Comparison of ENCODE assay signal across 14 cellular contexts in genomic region chr3:25573386-25574171, GRCh38.
DNase-seq lines count a peak whose midpoint lies in the region; ATAC-seq and TF ChIP-seq lines count a peak whose summit lies in the region.
"Had no signal": no experiment of that assay in that cellular context is flagged by ENCODE, and none has a peak within 500 bp of the region (broad histone marks: within the 10 kb centered on the region; RNA-seq: fewer than 3 reads in every experiment).

No MANE protein-coding gene starts in this region.

- ATAC-seq in GM19035 (IDR thresholded peaks at IDR 0.05; ENCODE audit: unreplicated experiment): no peak
- ATAC-seq: naive thymus-derived CD8-positive, alpha-beta T cell; stimulated activated naive CD8-positive, alpha-beta T cell treated with anti-CD3 and anti-CD28 coated beads, Interleukin-15, Interleukin-2, amounts not matched to agents 100 U/mL and 50 U/mL, for 24 hours had no signal

- H3K27ac ChIP-seq in skeletal muscle tissue (ENCODE audit: low read depth, low read length) (peak overlapping the region; percentile 43), PC-9 (no peak overlapping the region)

- H2AFZ ChIP-seq in PC-9: no peak overlapping the region

- CTCF ChIA-PET in PC-9 (lab: Charles Lee): no interaction called here

- H3K9me3 ChIP-seq in adipocyte (ENCODE audit: control insufficient read depth, low read length) (no peaks in the 10 kb centered on the region), skeletal muscle tissue (ENCODE audit: control insufficient read depth in 3 of 3, low read length in 3 of 3) (no peaks in the 10 kb centered on the region), PC-9 (ENCODE audit: insufficient read depth, low read depth) (no peaks in the 10 kb centered on the region)

- H3K36me3 ChIP-seq in adipocyte (ENCODE audit: control insufficient read depth, insufficient read depth, low read length, severe bottlenecking) (no peaks in the 10 kb centered on the region), skeletal muscle tissue (ENCODE audit: control insufficient read depth in 3 of 3, insufficient read depth in 3 of 3, low read length in 3 of 3) (peaks cover 0 to 9% (median 0%) of the 10 kb centered on the region in 3 donors), PC-9 (ENCODE audit: low read depth) (no peaks in the 10 kb centered on the region)

- intact Hi-C loops in cardiac septum (cut with DNase I) (loop anchor here (5.0 kb wide), 1 partner anchor 51 kb away; no protein-coding TSS in a partner anchor), PC-9 (cut with micrococcal nuclease; ENCODE audit: unreplicated experiment) (no loop called here)

- DNase-seq in GM04503 (ENCODE audit: low read depth): peak; percentile 80
- peak; percentile 59 for DNase-seq in adipocyte (ENCODE audit: low read depth)
- DNase-seq in cardiac septum (ENCODE audit: low spot score): peak; percentile 70
- no peak for DNase-seq in DMS 273 (lab: John Stamatoyannopoulos, UW; ENCODE audit: unreplicated experiment)
- no peak for DNase-seq in PC-9
- no peak for DNase-seq in NCI-H345 treated with DMSO at 0.1 percent for 48 hours (lab: John Stamatoyannopoulos, UW; ENCODE audit: unreplicated experiment)
- DNase-seq: activated gamma-delta T cell; effector memory CD4-positive, alpha-beta T cell; naive thymus-derived CD8-positive, alpha-beta T cell; NCI-H2227 treated with DMSO at 0.1 percent for 48 hours; SHP77 treated with DMSO at 0.1 percent for 48 hours; stimulated activated naive CD8-positive, alpha-beta T cell treated with anti-CD3 and anti-CD28 coated beads, Interleukin-15, Interleukin-2, amounts not matched to agents 100 U/mL and 50 U/mL, for 24 hours had no signal

- POLR2A ChIA-PET in PC-9 (lab: Charles Lee; ENCODE audit: unreplicated experiment): interaction anchor here (0.6 kb wide), 1 partner anchor 982 kb away, joined by 5 read pairs; no protein-coding TSS in a partner anchor

- H3K79me2 ChIP-seq in PC-9 (ENCODE audit: low read depth): no peaks in the 10 kb centered on the region

- no peak overlapping the region for H3K9ac ChIP-seq in adipocyte (ENCODE audit: low read length)
- H3K9ac ChIP-seq in skeletal muscle tissue (ENCODE audit: low read depth in 1 of 3, low read length in 3 of 3): peak overlapping the region in 1 of 3 donors; percentile 35

- no peak for TF ChIP-seq CTCF in PC-9 (conservative IDR thresholded peaks at IDR 0.05)

- H3K27me3 ChIP-seq in adipocyte (replicated peaks; ENCODE audit: control insufficient read depth, insufficient read depth, low read length) (peaks cover 7% of the 10 kb centered on the region), skeletal muscle tissue (ENCODE audit: control insufficient read depth in 3 of 3, insufficient read depth in 3 of 3, low read length in 3 of 3) (no peaks in the 10 kb centered on the region), PC-9 (ENCODE audit: insufficient read depth, low read depth) (no peaks in the 10 kb centered on the region)

- H3K4me2 ChIP-seq in PC-9: no peak overlapping the region

- BruUV-seq in PC-9 (replicated peaks; lab: Mats Ljungman, UMichigan): no TSS peak

- no peaks in the 10 kb centered on the region for H4K20me1 ChIP-seq in PC-9 (ENCODE audit: insufficient read depth)

- H3F3A ChIP-seq in PC-9 (ENCODE audit: insufficient read depth, low read depth): no peaks in the 10 kb centered on the region

- no peaks in the 10 kb centered on the region for H3K4me1 ChIP-seq in adipocyte (ENCODE audit: control insufficient read depth, insufficient read depth, low read length)
- H3K4me1 ChIP-seq in skeletal muscle tissue (ENCODE audit: control insufficient read depth in 3 of 3, insufficient read depth in 3 of 3, low read length in 3 of 3): peaks cover 2 to 20% (median 16%) of the 10 kb centered on the region in 3 donors
- H3K4me1 ChIP-seq in PC-9 (replicated peaks; ENCODE audit: insufficient read depth): no peaks in the 10 kb centered on the region

- H3K4me3 ChIP-seq in adipocyte (ENCODE audit: low read length) (no peak overlapping the region), skeletal muscle tissue (ENCODE audit: low read length in 3 of 3) (peak overlapping the region in 1 of 3 donors; percentile 24), PC-9 (no peak overlapping the region)

- no peaks in the 10 kb centered on the region for H3K9me2 ChIP-seq in PC-9 (ENCODE audit: insufficient read depth)

Comparison
In these comparisons a context has a peak if more than half of its experiments do, and no peak if none do; other contexts are left out.
1. DNase-seq: peak in GM04503 (single experiment), adipocyte (single experiment) and cardiac septum (single experiment); none in DMS 273 (single experiment), PC-9 (0 of 2) and NCI-H345 treated with DMSO at 0.1 percent for 48 hours (single experiment).